8 cellular contexts compared by ENCODE assay signal in the genomic region with DNA sequence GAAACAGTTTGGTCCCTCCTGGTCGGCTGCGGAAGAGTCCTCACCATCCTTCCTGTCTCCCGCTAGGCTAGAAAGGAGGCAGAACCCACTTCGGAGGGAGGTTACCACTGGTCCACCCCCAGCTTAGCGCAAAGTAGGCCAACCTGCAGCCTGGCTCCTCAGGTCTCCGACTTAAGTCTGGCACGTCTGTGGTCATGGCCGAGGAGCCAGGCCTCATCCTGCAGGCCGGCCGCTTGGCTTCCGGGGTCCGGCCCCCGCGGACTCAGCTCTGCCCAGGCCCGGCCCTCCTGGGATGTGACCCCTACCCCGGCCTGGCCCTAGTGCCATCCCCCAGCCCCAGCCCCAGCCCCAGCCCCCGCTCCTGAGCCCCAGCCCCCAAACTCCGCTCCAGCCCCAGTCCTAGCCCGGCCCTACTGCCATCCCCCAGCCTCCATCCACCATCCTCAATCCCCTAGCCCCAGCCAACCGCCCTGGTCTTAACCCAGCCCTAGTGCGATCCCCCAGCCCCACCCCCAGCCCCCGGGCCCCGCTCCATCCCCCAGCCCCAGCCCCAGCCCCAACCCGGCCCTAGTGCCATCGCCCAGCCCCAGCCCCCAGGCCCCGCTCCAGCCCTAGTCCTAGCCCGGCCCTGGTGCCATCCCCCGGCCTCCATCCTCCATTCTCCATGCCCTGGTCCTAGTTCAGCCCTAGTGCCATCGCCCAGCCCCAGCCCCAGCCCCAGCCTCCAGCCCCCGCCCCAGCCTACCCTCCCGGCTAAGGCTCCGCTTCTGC. TPM values are rescaled to one million over a fixed set of nuclear protein-coding genes. Genes with fewer than 3 reads are reported as not detected.
A peak's percentile ranks its signal among the peaks of the same experiment; 100 is the strongest.
DNase-seq lines count a peak whose midpoint lies in the region; ATAC-seq and TF ChIP-seq lines count a peak whose summit lies in the region.

No MANE protein-coding gene starts in this region.

- no peaks in the 10 kb centered on the region; the same call in 1 of the 2 replicates for H3K27me3 Mint-ChIP-seq in HFFc6 (ENCODE audit: insufficient read depth)

- no peak for ATAC-seq in HG02884 (IDR thresholded peaks at IDR 0.05; ENCODE audit: unreplicated experiment)

- peaks cover 10% of the 10 kb centered on the region for H3K4me1 Mint-ChIP-seq in HFFc6 (ENCODE audit: low read depth)

- H3K4me3 Mint-ChIP-seq in HFFc6, result peak overlapping the region; percentile 92

- H3K9me3 Mint-ChIP-seq in HFFc6, result no peaks in the 10 kb centered on the region

- H3K27ac Mint-ChIP-seq in HFFc6, result peak overlapping the region; percentile 82

- no peak for TF ChIP-seq CTCF in HFFc6 (IDR thresholded peaks at IDR 0.05)

- in situ Hi-C loops in Caki2 (cut with HindIII; ENCODE audit: low pct_unique_long_range_greater_than_20kb, low sequenced_read_pairs), result no loop called here

- peak overlapping the region; percentile 58 for H3K27ac ChIP-seq in epithelial cell of prostate

- H3K36me3 Mint-ChIP-seq in HFFc6 (ENCODE audit: low read depth), result peaks cover 18% of the 10 kb centered on the region; the same call in 1 of the 2 replicates

- DNase-seq in Caki2 (ENCODE audit: low read depth) (peak; percentile 9), HFFc6 (no peak), SKM-1 treated with dmso at 0.1 percent for 144 hours (lab: John Stamatoyannopoulos, UW; ENCODE audit: unreplicated experiment) (peak; percentile 67), epithelial cell of prostate (ENCODE audit: low read depth, low spot score) (no peak), myocyte (ENCODE audit: low read depth) (peak; percentile 17), HuH-7 (ENCODE audit: low spot score) (no peak), GOT3 (lab: John Stamatoyannopoulos, UW) (no peak)

RNA-seq across cellular contexts. Expression of a gene that starts 0.6 kb away (rescaled TPM):
- total RNA-seq in Caki2 (2014; rRNA removed; shearing (Covaris generic); ENCODE audit: low replicate concordance), result 31.2 and 38.7 TPM in 2 replicates
- total RNA-seq in HFFc6 (2021; fragmentation: NEBNext Ultra II Directional; extraction: Animal tissue kit (Norgen Biotek cat#: 25700)), result 10 to 100 TPM; 59.1 to 70.5 (median 67.1) TPM
- 40.5 and 47.0 TPM in 2 replicates for total RNA-seq in myocyte
- 64.3 TPM for polyA plus RNA-seq in myocyte (2012)

RNA-seq across cellular contexts. Expression of a gene that starts 11.7 kb away (rescaled TPM):
- 34.7 and 37.9 TPM in 2 replicates for total RNA-seq in Caki2 (2014; rRNA removed; shearing (Covaris generic); ENCODE audit: low replicate concordance)
- 10 to 100 TPM; 42.8 to 52.7 (median 48.5) TPM for total RNA-seq in HFFc6 (2021; fragmentation: NEBNext Ultra II Directional; extraction: Animal tissue kit (Norgen Biotek cat#: 25700))
- 48.0 and 76.9 TPM in 2 replicates for total RNA-seq in myocyte
- polyA plus RNA-seq in myocyte (2012), result 57.7 TPM

RNA-seq across cellular contexts. Expression of a gene that starts 11.9 kb away (rescaled TPM):
- total RNA-seq in Caki2 (2014; rRNA removed; shearing (Covaris generic); ENCODE audit: low replicate concordance), result 13.5 and 26.4 TPM in 2 replicates
- 10 to 100 TPM; 24.1 to 35.4 (median 26.2) TPM for total RNA-seq in HFFc6 (2021; fragmentation: NEBNext Ultra II Directional; extraction: Animal tissue kit (Norgen Biotek cat#: 25700))
- total RNA-seq in myocyte, result 11.8 and 15.7 TPM in 2 replicates
- 16.8 TPM for polyA plus RNA-seq in myocyte (2012)

RNA-seq across cellular contexts. Expression of a gene that starts 20.4 kb away (rescaled TPM):
- 19.3 and 63.0 TPM in 2 replicates for total RNA-seq in Caki2 (2014; rRNA removed; shearing (Covaris generic); ENCODE audit: low replicate concordance)
- total RNA-seq in HFFc6 (2021; fragmentation: NEBNext Ultra II Directional; extraction: Animal tissue kit (Norgen Biotek cat#: 25700)), result 10 to 100 TPM; 31.6 to 43.1 (median 36.1) TPM
- total RNA-seq in myocyte, result 19.8 and 25.4 TPM in 2 replicates
- polyA plus RNA-seq in myocyte (2012), result 28.9 TPM

Comparison
In these comparisons a context has a peak if more than half of its experiments do, and no peak if none do; other contexts are left out.
1. DNase-seq: peak in Caki2 (single experiment), SKM-1 treated with dmso at 0.1 percent for 144 hours (single experiment) and myocyte (single experiment); none in HFFc6 (single experiment), epithelial cell of prostate (single experiment), HuH-7 (single experiment) and GOT3 (single experiment).